9 cellular contexts compared by ENCODE assay signal in the genomic region with DNA sequence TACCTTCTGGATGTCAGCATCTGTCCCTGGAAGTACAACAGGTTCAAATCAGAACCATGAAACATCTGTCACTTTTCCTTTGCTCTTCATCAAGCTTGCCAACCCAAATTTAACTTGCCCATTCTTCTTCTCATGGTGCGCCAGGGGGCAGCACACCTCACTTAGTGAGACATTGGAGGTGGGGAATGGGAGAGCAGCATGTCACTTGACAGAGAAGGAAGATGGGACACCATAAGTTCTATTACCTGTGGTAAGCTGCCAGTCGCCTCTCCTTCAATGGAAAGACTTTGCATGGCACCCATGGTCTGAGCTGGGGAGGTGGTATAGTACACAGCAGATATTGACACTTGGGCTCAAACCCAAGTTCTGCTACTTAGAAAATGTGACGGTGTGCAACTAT. TPM values are rescaled to one million over a fixed set of nuclear protein-coding genes. Genes with fewer than 3 reads are reported as not detected.
A peak's percentile ranks its signal among the peaks of the same experiment; 100 is the strongest.
DNase-seq lines count a peak whose midpoint lies in the region; ATAC-seq and TF ChIP-seq lines count a peak whose summit lies in the region.
"Had no signal": no experiment of that assay in that cellular context is flagged by ENCODE, and none has a peak within 500 bp of the region (broad histone marks: within the 10 kb centered on the region; RNA-seq: fewer than 3 reads in every experiment).

No MANE protein-coding gene starts in this region.

- H3K4me1 ChIP-seq in right cardiac atrium (ENCODE audit: control insufficient read depth, insufficient read depth, low read length) (peaks cover 6% of the 10 kb centered on the region), transverse colon (peaks cover 4 to 13% (median 7%) of the 10 kb centered on the region in 4 donors)

- H3K9me3 ChIP-seq in right cardiac atrium (ENCODE audit: control insufficient read depth, low read length) (no peaks in the 10 kb centered on the region), transverse colon (no peaks in the 10 kb centered on the region)

- no peaks in the 10 kb centered on the region for H3K36me3 ChIP-seq in transverse colon

- 71% methylated on average over 3 of the region's 3 CpGs for WGBS in right cardiac atrium
- WGBS in transverse colon (ENCODE audit: low coverage in 1 of 2), 2 donors, result 75 to 100% methylated on average over 1 to 3 of the region's 3 CpGs

- ATAC-seq in right cardiac atrium (no peak), GM18520 (IDR thresholded peaks at IDR 0.05; ENCODE audit: unreplicated experiment) (no peak), GM19351 (IDR thresholded peaks at IDR 0.05; ENCODE audit: unreplicated experiment) (no peak)
- ATAC-seq: T-helper 17 cell had no signal

- no peaks in the 10 kb centered on the region for H3K27me3 ChIP-seq in right cardiac atrium (ENCODE audit: control insufficient read depth, insufficient read depth)
- peaks cover 41% of the 10 kb centered on the region for H3K27me3 ChIP-seq in transverse colon

- in situ Hi-C loops in GM13977 (cut with MboI; ENCODE audit: low pct_unique_long_range_greater_than_20kb, low sequenced_read_pairs, unreplicated experiment), result no loop called here
- in situ Hi-C loops in transverse colon (cut with MboI; ENCODE audit: low pct_ligation_motif_present in 1 of 4, low pct_unique_long_range_greater_than_20kb in 1 of 4, low sequenced_read_pairs in 3 of 4), result loop anchor here in 2 of 4 donors (5.0 to 10.0 kb wide), 2 partner anchors 122 to 124 kb away; no protein-coding TSS in a partner anchor

- H3K4me3 ChIP-seq in right cardiac atrium (ENCODE audit: low read length) (no peak overlapping the region), transverse colon (no peak overlapping the region)

- TF ChIP-seq POLR2A in transverse colon (IDR thresholded peaks at IDR 0.05), result no peak

- intact Hi-C loops in right cardiac atrium (cut with DNase I), result loop anchor here (5.0 kb wide), 1 partner anchor 124 kb away; no protein-coding TSS in a partner anchor
- intact Hi-C loops in transverse colon (cut with DNase I; ENCODE audit: low total_unique reads), result loop anchor here (5.0 kb wide), 1 partner anchor 114 kb away; no protein-coding TSS in a partner anchor

- TF ChIP-seq CTCF in GM13977 (IDR thresholded peaks at IDR 0.05; ENCODE audit: extremely low read depth, insufficient read depth, missing control alignments) (peak; percentile 59), transverse colon (IDR thresholded peaks at IDR 0.05) (peak in 1 of 5 experiments; percentile 20)

- TF ChIP-seq EP300 in transverse colon (IDR thresholded peaks at IDR 0.05; ENCODE audit: low read depth), result no peak

- H3K27ac ChIP-seq in right cardiac atrium (ENCODE audit: low read length), result peak overlapping the region; percentile 79
- H3K27ac ChIP-seq in transverse colon, result no peak overlapping the region

- DNase-seq in CMK (ENCODE audit: low read depth) (peak; percentile 38), GM13977 (ENCODE audit: low spot score) (peak; percentile 69), SKM-1 treated with dmso at 0.1 percent for 144 hours (lab: John Stamatoyannopoulos, UW; ENCODE audit: unreplicated experiment) (peak; percentile 50), right cardiac atrium (no peak), transverse colon (no peak)
- DNase-seq in stimulated activated CD4-positive, alpha-beta T cell treated with anti-CD3 and anti-CD28 coated beads, Interleukin-1b, Interleukin-23, amount 100 ng/mL, for 48 hours, result no peak
- DNase-seq: T-helper 17 cell had no signal

RNA-seq across cellular contexts. Expression of gene SCN5A, which starts 2.9 kb away (rescaled TPM):
- total RNA-seq in right cardiac atrium (100 to 1,000 TPM; 131 to 202 (median 142) TPM), transverse colon (under 1 TPM in 2 of 4 donors, not detected in 2; 0.16 to 0.27 TPM)
- polyA plus RNA-seq in right cardiac atrium, result 69.0 TPM

Comparison
In these comparisons a context has a peak if more than half of its experiments do, and no peak if none do; other contexts are left out.
1. DNase-seq: peak in CMK (single experiment), GM13977 (single experiment) and SKM-1 treated with dmso at 0.1 percent for 144 hours (single experiment); none in right cardiac atrium (0 of 3), stimulated activated CD4-positive, alpha-beta T cell treated with anti-CD3 and anti-CD28 coated beads, Interleukin-1b, Interleukin-23, amount 100 ng/mL, for 48 hours (single experiment) and transverse colon (single experiment).
2. RNA of gene SCN5A, which starts 2.9 kb away (total RNA-seq): 131 to 202 TPM in right cardiac atrium; 0.16 to 0.27 TPM in transverse colon; every median in the first group is over 10 times any median in the second.